27 cellular contexts compared by ENCODE assay signal in the genomic region with DNA sequence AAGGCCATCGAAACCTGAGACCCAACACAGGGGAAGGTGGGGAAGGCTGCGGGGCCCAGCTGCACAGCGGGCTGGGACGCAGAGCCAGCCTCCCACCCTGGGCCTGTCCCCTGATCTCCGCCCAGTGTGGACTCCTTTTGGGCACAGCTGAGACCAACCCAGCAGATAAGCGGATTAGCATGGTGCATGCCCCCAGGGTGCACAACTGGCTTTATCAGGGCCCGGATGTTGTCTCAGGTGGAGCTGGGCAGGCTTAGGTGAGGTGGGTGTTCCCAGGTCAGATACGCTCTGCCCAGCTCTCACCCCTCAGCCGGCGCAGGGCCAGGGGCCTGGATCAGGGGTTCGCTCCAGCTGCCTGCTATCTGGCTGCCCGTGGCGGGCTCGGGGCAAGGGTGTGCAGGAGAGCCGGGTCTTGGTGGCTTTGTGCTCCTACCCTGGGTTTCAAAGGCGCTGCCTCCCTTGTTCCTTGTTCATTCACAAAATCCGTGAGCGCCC. TPM values are rescaled to one million over a fixed set of nuclear protein-coding genes. Genes with fewer than 3 reads are reported as not detected.
DNase-seq lines count a peak whose midpoint lies in the region; ATAC-seq and TF ChIP-seq lines count a peak whose summit lies in the region.
"Had no signal": no experiment of that assay in that cellular context is flagged by ENCODE, and none has a peak within 500 bp of the region (broad histone marks: within the 10 kb centered on the region; RNA-seq: fewer than 3 reads in every experiment).

No MANE protein-coding gene starts in this region.

- peaks cover 8 to 19% of the 10 kb centered on the region in 2 donors for H3K9me3 Mint-ChIP-seq in natural killer cell
- H3K9me3 Mint-ChIP-seq in natural killer cell treated with Interleukin-12 subunit alpha and Interleukin-12 subunit beta and Interleukin-15 and Interleukin-18, amount 100 ng/mL, for 72 hours, result peaks cover 20% of the 10 kb centered on the region

- H3K27ac ChIP-seq in Peyer's patch, result no peak overlapping the region
- H3K27ac ChIP-seq: adrenal gland, breast epithelium, gastroesophageal sphincter, parathyroid adenoma, thoracic aorta had no signal

- H3K9ac ChIP-seq in mucosa of stomach (ENCODE audit: low read length), result peak overlapping the region; percentile 66
- H3K9ac ChIP-seq: parathyroid adenoma had no signal

- DNase-seq in natural killer cell (peak; percentile 11), Peyer's patch (peak in 2 of 3 donors; percentile 5 to 36), DMS153 (lab: John Stamatoyannopoulos, UW) (no peak)
- no peak for DNase-seq in natural killer cell treated with Interleukin-12 subunit alpha and Interleukin-12 subunit beta and Interleukin-15 and Interleukin-18, amount 100 ng/mL, for 72 hours (ENCODE audit: low spot score)
- no peak for DNase-seq in NK-92 treated with Interleukin-12 subunit alpha and Interleukin-12 subunit beta, amount 100 ng/mL, for 24 hours (lab: John Stamatoyannopoulos, UW)
- DNase-seq: activated CD4-positive, alpha-beta T cell treated with anti-CD3 and anti-CD28 coated beads for 1 hour; CD4-positive, alpha-beta memory T cell; erythroblast; HCEC 1CT; kidney glomerular epithelial cell; naive B cell; NCI-H1048; NCI-H2029 treated with DMSO at 0.1 percent for 48 hours; RPMI8226; T-helper 9 cell had no signal

- H3K27me3 Mint-ChIP-seq in natural killer cell (ENCODE audit: low read depth in 2 of 2), result peaks cover 6 to 11% of the 10 kb centered on the region in 2 donors
- H3K27me3 Mint-ChIP-seq in natural killer cell treated with Interleukin-12 subunit alpha and Interleukin-12 subunit beta and Interleukin-15 and Interleukin-18, amount 100 ng/mL, for 72 hours, result peaks cover 12 to 19% of the 10 kb centered on the region in 2 donors

- H3K27me3 ChIP-seq in Peyer's patch, result no peaks in the 10 kb centered on the region
- H3K27me3 ChIP-seq in mucosa of stomach (ENCODE audit: control insufficient read depth, insufficient read depth, low read length), result no peaks in the 10 kb centered on the region
- H3K27me3 ChIP-seq: adrenal gland had no signal

- no peak for TF ChIP-seq POLR2A in Peyer's patch (IDR thresholded peaks at IDR 0.05)

- H3K4me1 ChIP-seq in Peyer's patch (no peaks in the 10 kb centered on the region), mucosa of stomach (ENCODE audit: control insufficient read depth, insufficient read depth, low read length) (peaks cover 50% of the 10 kb centered on the region)
- H3K4me1 ChIP-seq: adrenal gland, breast epithelium, gastroesophageal sphincter, parathyroid adenoma had no signal

- peaks cover 0 to 4% of the 10 kb centered on the region in 2 donors for H3K4me1 Mint-ChIP-seq in natural killer cell
- H3K4me1 Mint-ChIP-seq in natural killer cell treated with Interleukin-12 subunit alpha and Interleukin-12 subunit beta and Interleukin-15 and Interleukin-18, amount 100 ng/mL, for 72 hours (ENCODE audit: low read depth in 2 of 2), result no peaks in the 10 kb centered on the region
- H3K4me1 Mint-ChIP-seq: CD4-positive, alpha-beta memory T cell had no signal

- TF ChIP-seq CTCF in natural killer cell (IDR thresholded peaks at IDR 0.05), result no peak
- TF ChIP-seq CTCF in Peyer's patch (IDR thresholded peaks at IDR 0.05), result no peak

- H3K4me3 ChIP-seq in Peyer's patch (no peak overlapping the region), mucosa of stomach (ENCODE audit: low read length) (peak overlapping the region; percentile 12)
- H3K4me3 ChIP-seq: adrenal gland, breast epithelium, gastroesophageal sphincter, thoracic aorta had no signal

- no peak overlapping the region for H3K4me3 Mint-ChIP-seq in natural killer cell
- H3K4me3 Mint-ChIP-seq in natural killer cell treated with Interleukin-12 subunit alpha and Interleukin-12 subunit beta and Interleukin-15 and Interleukin-18, amount 100 ng/mL, for 72 hours, result no peak overlapping the region
- H3K4me3 Mint-ChIP-seq: CD4-positive, alpha-beta memory T cell; memory B cell; naive B cell had no signal

- H3K9me3 ChIP-seq in Peyer's patch (peaks cover 0 to 5% (median 2%) of the 10 kb centered on the region in 4 donors), mucosa of stomach (ENCODE audit: control insufficient read depth, low read length) (no peaks in the 10 kb centered on the region)

- intact Hi-C loops in natural killer cell (cut with micrococcal nuclease), result no loop called here

- no peak overlapping the region for H3K27ac Mint-ChIP-seq in natural killer cell
- H3K27ac Mint-ChIP-seq in natural killer cell treated with Interleukin-12 subunit alpha and Interleukin-12 subunit beta and Interleukin-15 and Interleukin-18, amount 100 ng/mL, for 72 hours, result no peak overlapping the region
- H3K27ac Mint-ChIP-seq: CD4-positive, alpha-beta memory T cell; memory B cell; naive B cell had no signal

- H3K36me3 Mint-ChIP-seq in natural killer cell, result peaks cover 10% of the 10 kb centered on the region
- H3K36me3 Mint-ChIP-seq in natural killer cell treated with Interleukin-12 subunit alpha and Interleukin-12 subunit beta and Interleukin-15 and Interleukin-18, amount 100 ng/mL, for 72 hours, result peaks cover 19% of the 10 kb centered on the region

- ATAC-seq in natural killer cell (no peak), HG02588 (IDR thresholded peaks at IDR 0.05; ENCODE audit: unreplicated experiment) (no peak)
- ATAC-seq in natural killer cell treated with Interleukin-12 subunit alpha and Interleukin-12 subunit beta and Interleukin-15 and Interleukin-18, amount 100 ng/mL, for 72 hours, result no peak
- ATAC-seq: gastroesophageal sphincter, sciatic nerve had no signal

- H3K36me3 ChIP-seq in Peyer's patch (no peaks in the 10 kb centered on the region), mucosa of stomach (ENCODE audit: control insufficient read depth, insufficient read depth, low read length) (no peaks in the 10 kb centered on the region)
- H3K36me3 ChIP-seq: adrenal gland, breast epithelium, gastroesophageal sphincter, thoracic aorta had no signal

RNA-seq across cellular contexts. Expression of gene MUC5AC, which starts 28.0 kb away (rescaled TPM):
- total RNA-seq in natural killer cell (not detected), Peyer's patch (not detected)
- not detected for total RNA-seq in natural killer cell treated with Interleukin-12 subunit alpha and Interleukin-12 subunit beta and Interleukin-15 and Interleukin-18, amount 100 ng/mL, for 72 hours
- total RNA-seq: breast epithelium; CD4-positive, alpha-beta memory T cell; dermis microvascular lymphatic vessel endothelial cell; LHCN-M2; NCI-H460 had no signal

RNA-seq across cellular contexts. Expression of gene MUC2, which starts 55.0 kb away (rescaled TPM):
- total RNA-seq in natural killer cell, result not detected
- not detected for total RNA-seq in natural killer cell treated with Interleukin-12 subunit alpha and Interleukin-12 subunit beta and Interleukin-15 and Interleukin-18, amount 100 ng/mL, for 72 hours
- total RNA-seq in Peyer's patch, result 1,000 to 10,000 TPM in 2 of 4 donors, 100 to 1,000 TPM in 2; 817 to 1,165 (median 1,010) TPM
- total RNA-seq: CD4-positive, alpha-beta memory T cell; dermis microvascular lymphatic vessel endothelial cell; LHCN-M2; NCI-H460; sciatic nerve; thoracic aorta had no signal

Comparison
In these comparisons a context has a peak if more than half of its experiments do, and no peak if none do; other contexts are left out.
1. DNase-seq: peak in natural killer cell (single experiment) and Peyer's patch (2 of 3); none in natural killer cell treated with Interleukin-12 subunit alpha and Interleukin-12 subunit beta and Interleukin-15 and Interleukin-18, amount 100 ng/mL, for 72 hours (single experiment), DMS153 (single experiment) and NK-92 treated with Interleukin-12 subunit alpha and Interleukin-12 subunit beta, amount 100 ng/mL, for 24 hours (single experiment).
2. RNA of gene MUC2, which starts 55.0 kb away (total RNA-seq): 817 to 1,165 TPM in Peyer's patch; not detected in natural killer cell and not detected in natural killer cell treated with Interleukin-12 subunit alpha and Interleukin-12 subunit beta and Interleukin-15 and Interleukin-18, amount 100 ng/mL, for 72 hours; every median in the first group is over 100 times any median in the second.